ENCODE assay signal across 8 cellular contexts in genomic region chr5:146130440-146131045, GRCh38. TPM values are rescaled to one million over a fixed set of nuclear protein-coding genes. Genes with fewer than 3 reads are reported as not detected.
A peak's percentile ranks its signal among the peaks of the same experiment; 100 is the strongest.
DNase-seq lines count a peak whose midpoint lies in the region; ATAC-seq, FAIRE-seq and TF ChIP-seq lines count a peak whose summit lies in the region.

No MANE protein-coding gene starts in this region.

- no peak for DNase-seq in Right ventricle myocardium superior
- DNase-seq in right cardiac atrium = no peak
- DNase-seq in Peyer's patch = no peak
- peak in 1 of 2 donors; percentile 11 for DNase-seq in frontal cortex (ENCODE audit: low spot score in 2 of 2)
- no peak for DNase-seq in thoracic aorta (ENCODE audit: low spot score)
- no peak for DNase-seq in stimulated activated CD8-positive, alpha-beta memory T cell treated with anti-CD3 and anti-CD28 coated beads, Interleukin-4, amount 100 ng/mL, for 48 hours
- DNase-seq in COLO668 (lab: John Stamatoyannopoulos, UW; ENCODE audit: unreplicated experiment) = no peak
- DNase-seq in MG63 = no peak

- intact Hi-C loops in Right ventricle myocardium superior (cut with DNase I) = no loop called here
- intact Hi-C loops in right cardiac atrium (cut with DNase I) = no loop called here

- TF ChIP-seq CTCF in Peyer's patch (IDR thresholded peaks at IDR 0.05) (peak in 4 of 6 experiments; percentile 43 to 71 (median 66)), thoracic aorta (IDR thresholded peaks at IDR 0.05) (peak; percentile 46)

- H3K36me3 ChIP-seq in Peyer's patch (peaks cover 0 to 84% (median 0%) of the 10 kb centered on the region in 3 donors), thoracic aorta (peaks cover 29% of the 10 kb centered on the region), MG63 (peaks cover 95% of the 10 kb centered on the region)

- H3K4me1 ChIP-seq in right cardiac atrium (ENCODE audit: control insufficient read depth, insufficient read depth, low read length) (no peaks in the 10 kb centered on the region), Peyer's patch (no peaks in the 10 kb centered on the region), thoracic aorta (ENCODE audit: control insufficient read depth in 1 of 2, low read depth in 2 of 2) (no peaks in the 10 kb centered on the region)

- H3K4me3 ChIP-seq in right cardiac atrium (ENCODE audit: low read length) (no peak overlapping the region), Peyer's patch (no peak overlapping the region), thoracic aorta (no peak overlapping the region), MG63 (no peak overlapping the region)

- 52% methylated on average over 3 of the region's 3 CpGs for WGBS in right cardiac atrium

- H3K9me3 ChIP-seq in right cardiac atrium (ENCODE audit: control insufficient read depth, low read length) (no peaks in the 10 kb centered on the region), Peyer's patch (no peaks in the 10 kb centered on the region), thoracic aorta (no peaks in the 10 kb centered on the region), MG63 (no peaks in the 10 kb centered on the region)

- FAIRE-seq in frontal cortex (lab: Jason Lieb, UNC) = peak; percentile 93

- H3K27ac ChIP-seq in right cardiac atrium (ENCODE audit: low read length) (no peak overlapping the region), Peyer's patch (no peak overlapping the region), thoracic aorta (no peak overlapping the region)

- H3K27me3 ChIP-seq in right cardiac atrium (ENCODE audit: control insufficient read depth, insufficient read depth) (no peaks in the 10 kb centered on the region), Peyer's patch (no peaks in the 10 kb centered on the region), thoracic aorta (replicated peaks; ENCODE audit: insufficient read depth) (no peaks in the 10 kb centered on the region), MG63 (no peaks in the 10 kb centered on the region)

- TF ChIP-seq POLR2A in Peyer's patch (IDR thresholded peaks at IDR 0.05) = no peak

- ATAC-seq in Right ventricle myocardium superior (ENCODE audit: poor library complexity) (peak; percentile 50), right cardiac atrium (no peak), thoracic aorta (ENCODE audit: insufficient number of reproducible peaks, low FRiP score, low read depth) (no peak)

RNA-seq across cellular contexts. Expression of gene PLAC8L1, which starts 25.2 kb away (rescaled TPM):
- total RNA-seq in Right ventricle myocardium superior (not detected), right cardiac atrium (not detected), Peyer's patch (1 to 10 TPM in 2 of 4 donors, not detected in 2; 2.0 to 2.8 TPM), frontal cortex (0.82 TPM), thoracic aorta (not detected)
- 0.23 TPM for polyA plus RNA-seq in right cardiac atrium
- total RNA-seq in MG63 (2014; rRNA removed; shearing (Covaris generic); ENCODE audit: low replicate concordance) = not detected in 2 replicates

RNA-seq across cellular contexts. Expression of gene LARS1, which starts 51.9 kb away (rescaled TPM):
- total RNA-seq in Right ventricle myocardium superior = 88.5 TPM
- total RNA-seq in right cardiac atrium = 100 to 1,000 TPM in 1 of 4 donors, 10 to 100 TPM in 3; 81.5 to 101 (median 83.0) TPM
- 31.5 TPM for polyA plus RNA-seq in right cardiac atrium
- total RNA-seq in Peyer's patch = 10 to 100 TPM; 40.5 to 96.6 (median 71.8) TPM
- total RNA-seq in frontal cortex = 171 TPM
- total RNA-seq in thoracic aorta = 100 to 1,000 TPM in 1 of 2 donors, 10 to 100 TPM in 1; 70.4 to 102 TPM
- 128 and 138 TPM in 2 replicates for total RNA-seq in MG63 (2014; rRNA removed; shearing (Covaris generic); ENCODE audit: low replicate concordance)
